ENCODE assay signal across 15 cellular contexts in genomic region chr2:88549616-88550292, GRCh38.
DNase-seq lines count a peak whose midpoint lies in the region; ATAC-seq, FAIRE-seq and TF ChIP-seq lines count a peak whose summit lies in the region.
"Had no signal": no experiment of that assay in that cellular context is flagged by ENCODE, and none has a peak within 500 bp of the region (broad histone marks: within the 10 kb centered on the region; RNA-seq: fewer than 3 reads in every experiment).

No MANE protein-coding gene starts in this region.

- H3K4me1 ChIP-seq in BE2C (no peaks in the 10 kb centered on the region), small intestine (ENCODE audit: control insufficient read depth in 2 of 2, insufficient read depth in 1 of 2, low read depth in 1 of 2, low read length in 1 of 2) (no peaks in the 10 kb centered on the region)

- no peaks in the 10 kb centered on the region for H3K36me3 ChIP-seq in BE2C
- no peaks in the 10 kb centered on the region for H3K36me3 ChIP-seq in small intestine (ENCODE audit: control insufficient read depth in 2 of 2, insufficient read depth in 2 of 2, low read length in 2 of 2)
- H3K36me3 ChIP-seq: cardiac muscle cell, WERI-Rb-1 had no signal

- H3K36me3 Mint-ChIP-seq in nephron progenitor cell (ENCODE audit: low read depth), result no peaks in the 10 kb centered on the region

- peak overlapping the region; percentile 81 for H3K4me3 Mint-ChIP-seq in nephron progenitor cell

- H3K27me3 Mint-ChIP-seq in nephron progenitor cell (ENCODE audit: low read depth, poor library complexity), result peaks cover 18% of the 10 kb centered on the region

- no peak overlapping the region for H3K27ac Mint-ChIP-seq in nephron progenitor cell

- peak; percentile 39 for DNase-seq in BE2C
- DNase-seq in NCI-H146 treated with DMSO at 0.1 percent for 48 hours (lab: John Stamatoyannopoulos, UW; ENCODE audit: unreplicated experiment), result peak; percentile 9
- peak; percentile 9 for DNase-seq in epithelial cell of esophagus (ENCODE audit: low read depth)
- DNase-seq in nephron progenitor cell, result peak; percentile 49
- no peak for DNase-seq in small intestine
- no peak for DNase-seq in foreskin melanocyte
- DNase-seq: activated T-cell treated with anti-CD3 and anti-CD28 coated beads for 4 hours, NCI-H2171 treated with DMSO at 0.1 percent for 48 hours, SHP77 treated with DMSO at 0.1 percent for 48 hours, WERI-Rb-1 had no signal

- H3K9me3 Mint-ChIP-seq in nephron progenitor cell, result no peaks in the 10 kb centered on the region

- no peak overlapping the region for H3K27ac ChIP-seq in small intestine (ENCODE audit: low read depth in 1 of 2, low read length in 1 of 2)
- H3K27ac ChIP-seq: cardiac muscle cell, gastroesophageal sphincter, skin epidermis, WERI-Rb-1 had no signal

- peak overlapping the region; percentile 46 for H3K4me3 ChIP-seq in BE2C (ENCODE audit: low read depth, low read length)
- no peak overlapping the region for H3K4me3 ChIP-seq in epithelial cell of esophagus (ENCODE audit: low read length)
- H3K4me3 ChIP-seq in small intestine (ENCODE audit: low read depth in 1 of 2, low read length in 2 of 2), result no peak overlapping the region
- H3K4me3 ChIP-seq: cardiac muscle cell, gastroesophageal sphincter, skin epidermis had no signal

- 10 to 33% (median 21%) methylated on average over 36 of the region's 36 CpGs for WGBS in small intestine, 3 donors

- H3K9me3 ChIP-seq in BE2C (no peaks in the 10 kb centered on the region), small intestine (ENCODE audit: control insufficient read depth, low read depth) (no peaks in the 10 kb centered on the region)
- H3K9me3 ChIP-seq: gastroesophageal sphincter had no signal

- FAIRE-seq in small intestine (lab: Jason Lieb, UNC), result no peak

- H3K4me1 Mint-ChIP-seq in nephron progenitor cell, result peaks cover 9% of the 10 kb centered on the region

- no peaks in the 10 kb centered on the region for H3K27me3 ChIP-seq in BE2C
- peaks cover 0 to 5% of the 10 kb centered on the region in 2 donors for H3K27me3 ChIP-seq in small intestine (ENCODE audit: control insufficient read depth in 2 of 2, insufficient read depth in 2 of 2, low read length in 2 of 2)

- no peak for ATAC-seq in GM19395 (IDR thresholded peaks at IDR 0.05; ENCODE audit: unreplicated experiment)
- ATAC-seq in GM21367 (IDR thresholded peaks at IDR 0.05; ENCODE audit: unreplicated experiment), result no peak
- ATAC-seq: gastroesophageal sphincter had no signal

- TF ChIP-seq CTCF in BE2C (IDR thresholded peaks at IDR 0.05; ENCODE audit: low read depth, low read length), result no peak
- TF ChIP-seq CTCF in epithelial cell of esophagus (IDR thresholded peaks at IDR 0.05; ENCODE audit: insufficient read depth, low read depth, low read length, missing control alignments), result no peak
- no peak for TF ChIP-seq CTCF in nephron progenitor cell (IDR thresholded peaks at IDR 0.05)

Comparison
In these comparisons a context has a peak if more than half of its experiments do, and no peak if none do; other contexts are left out.
1. DNase-seq: peak in BE2C (single experiment), NCI-H146 treated with DMSO at 0.1 percent for 48 hours (single experiment), epithelial cell of esophagus (single experiment) and nephron progenitor cell (single experiment); none in small intestine (single experiment) and foreskin melanocyte (single experiment).